ENCODE assay signal across 28 cellular contexts in genomic region chr12:71183846-71184245, GRCh38. TPM values are rescaled to one million over a fixed set of nuclear protein-coding genes. Genes with fewer than 3 reads are reported as not detected.
"Had no signal": no experiment of that assay in that cellular context is flagged by ENCODE, and none has a peak within 500 bp of the region (broad histone marks: within the 10 kb centered on the region; RNA-seq: fewer than 3 reads in every experiment).

No MANE protein-coding gene starts in this region.

- H3K27me3 ChIP-seq: body of pancreas, foreskin keratinocyte, sigmoid colon, spleen, upper lobe of left lung had no signal

- H3K36me3 Mint-ChIP-seq: activated naive CD8-positive, alpha-beta T cell; immature natural killer cell; naive thymus-derived CD4-positive, alpha-beta T cell had no signal

- H3K36me3 ChIP-seq: sigmoid colon, spleen, thoracic aorta, upper lobe of left lung had no signal

- DNase-seq: activated B cell treated with CpG ODN at 0.5 μM for 24 hours; activated CD4-positive, alpha-beta T cell treated with anti-CD3 and anti-CD28 coated beads for 36 hours; activated CD4-positive, alpha-beta T cell treated with anti-CD3 and anti-CD28 coated beads, Interleukin-2, amount 50 U/mL, for 4 hours; activated CD8-positive, alpha-beta memory T cell treated with anti-CD3 and anti-CD28 coated beads for 24 hours; activated CD8-positive, alpha-beta memory T cell treated with anti-CD3 and anti-CD28 coated beads, Interleukin-2, amount 50 U/mL, for 48 hours; activated naive CD4-positive, alpha-beta T cell; activated T-cell treated with anti-CD3 and anti-CD28 coated beads, Interleukin-2, amount 50 U/mL, for 4 hours; body of pancreas; caudate nucleus; dermis blood vessel endothelial cell; effector CD8-positive, alpha-beta T cell; foreskin keratinocyte; immature natural killer cell; naive thymus-derived CD4-positive, alpha-beta T cell; sigmoid colon; spleen; stimulated activated CD4-positive, alpha-beta T cell treated with anti-CD3 and anti-CD28 coated beads, Interleukin-4, amount 100 ng/mL, for 1 hour; stimulated activated naive CD4-positive, alpha-beta T cell; upper lobe of left lung had no signal

- H3K4me1 Mint-ChIP-seq: activated B cell treated with CpG ODN at 0.5 μM for 24 hours; activated CD4-positive, alpha-beta T cell treated with anti-CD3 and anti-CD28 coated beads for 36 hours; immature natural killer cell; naive thymus-derived CD4-positive, alpha-beta T cell; neural crest cell had no signal

- H3K27ac ChIP-seq: body of pancreas, foreskin keratinocyte, sigmoid colon, spleen, thoracic aorta, upper lobe of left lung had no signal

- H3K27ac Mint-ChIP-seq: activated B cell treated with CpG ODN at 0.5 μM for 24 hours; activated CD4-positive, alpha-beta T cell treated with anti-CD3 and anti-CD28 coated beads for 36 hours; activated naive CD8-positive, alpha-beta T cell; activated T-helper 2 cell treated with anti-CD3 and anti-CD28 coated beads, Interferon-gamma antibody, Interleukin-2, Interleukin-4, amounts not matched to agents 10 μg/mL and 5 μg/mL and 100 μg/mL, durations not matched to agents 14 hours and 24 hours and 36 hours; immature natural killer cell; T-helper 1 cell treated with Interleukin-12 subunit alpha and Interleukin-12 subunit beta and Interleukin-4 antibody, amounts not matched to agents 30 μg/mL and 1 μg/mL, for 36 hours had no signal

- H3K9me3 Mint-ChIP-seq: activated T-cell treated with anti-CD3 and anti-CD28 coated beads, Interleukin-2, amount 50 U/mL, for 4 hours; activated T-helper 2 cell treated with anti-CD3 and anti-CD28 coated beads, Interferon-gamma antibody, Interleukin-2, Interleukin-4, amounts not matched to agents 10 μg/mL and 5 μg/mL and 100 μg/mL, durations not matched to agents 14 hours and 24 hours and 36 hours; T-helper 1 cell treated with Interleukin-12 subunit alpha and Interleukin-12 subunit beta and Interleukin-4 antibody, amounts not matched to agents 30 μg/mL and 1 μg/mL, for 36 hours had no signal

- H3K27me3 Mint-ChIP-seq: activated B cell treated with CpG ODN at 0.5 μM for 24 hours; activated CD4-positive, alpha-beta T cell treated with anti-CD3 and anti-CD28 coated beads for 36 hours; activated naive CD8-positive, alpha-beta T cell; naive thymus-derived CD4-positive, alpha-beta T cell had no signal

- H3K4me3 Mint-ChIP-seq: activated B cell treated with CpG ODN at 0.5 μM for 24 hours; activated CD4-positive, alpha-beta T cell treated with anti-CD3 and anti-CD28 coated beads for 36 hours; activated naive CD8-positive, alpha-beta T cell; activated T-cell treated with anti-CD3 and anti-CD28 coated beads, Interleukin-2, amount 50 U/mL, for 4 hours; immature natural killer cell; naive thymus-derived CD4-positive, alpha-beta T cell; neural crest cell; T-helper 1 cell treated with Interleukin-12 subunit alpha and Interleukin-12 subunit beta and Interleukin-4 antibody, amounts not matched to agents 30 μg/mL and 1 μg/mL, for 36 hours had no signal

- ATAC-seq: activated CD4-positive, alpha-beta T cell treated with anti-CD3 and anti-CD28 coated beads for 36 hours; activated T-cell treated with anti-CD3 and anti-CD28 coated beads, Interleukin-2, amount 50 U/mL, for 4 hours; body of pancreas; esophagus mucosa; left lobe of liver; naive thymus-derived CD4-positive, alpha-beta T cell had no signal

- H3K4me1 ChIP-seq: body of pancreas, foreskin keratinocyte, sigmoid colon, spleen, upper lobe of left lung had no signal

- H3K4me3 ChIP-seq: body of pancreas, lung, sigmoid colon, spleen, thoracic aorta, upper lobe of left lung had no signal

- H3K9me3 ChIP-seq: body of pancreas, sigmoid colon, thoracic aorta had no signal

RNA-seq across cellular contexts. Expression of gene TSPAN8, which starts 26.0 kb away (rescaled TPM):
- total RNA-seq: activated B cell treated with CpG ODN at 0.5 μM for 24 hours; activated CD4-positive, alpha-beta T cell treated with anti-CD3 and anti-CD28 coated beads for 36 hours; activated T-helper 2 cell treated with anti-CD3 and anti-CD28 coated beads, Interferon-gamma antibody, Interleukin-2, Interleukin-4, amounts not matched to agents 10 μg/mL and 5 μg/mL and 100 μg/mL, durations not matched to agents 14 hours and 24 hours and 36 hours; dermis blood vessel endothelial cell; foreskin keratinocyte; glomerular endothelial cell; naive thymus-derived CD4-positive, alpha-beta T cell; neural crest cell had no signal
- polyA plus RNA-seq: foreskin keratinocyte; immature natural killer cell; naive thymus-derived CD4-positive, alpha-beta T cell had no signal
